In the genomic region with DNA sequence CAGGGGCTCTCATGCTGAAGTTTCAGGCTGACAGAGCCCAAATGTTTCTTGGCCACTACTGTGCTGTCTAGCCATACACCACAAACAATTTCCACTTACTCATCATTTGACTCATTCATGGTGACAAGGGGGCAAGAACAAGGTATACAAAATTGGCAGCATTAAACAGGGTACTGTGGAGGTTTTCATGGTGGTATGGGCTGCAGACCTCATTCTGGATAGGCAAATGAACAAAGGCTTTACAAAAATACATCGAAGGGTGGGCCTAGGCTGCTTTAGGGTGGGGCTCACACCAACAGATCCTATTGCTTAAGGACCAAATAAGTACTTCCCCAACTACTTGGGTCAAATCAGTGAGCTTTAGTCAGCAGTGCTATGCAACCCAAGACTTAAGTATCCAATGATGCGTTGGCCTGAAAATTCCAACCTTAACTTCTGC, we compare ENCODE assay signal across 8 cellular contexts. TPM values are rescaled to one million over a fixed set of nuclear protein-coding genes. Genes with fewer than 3 reads are reported as not detected.
DNase-seq lines count a peak whose midpoint lies in the region; ATAC-seq and TF ChIP-seq lines count a peak whose summit lies in the region.

No MANE protein-coding gene starts in this region.

- no peak overlapping the region for H3K27ac ChIP-seq in stomach
- H3K27ac ChIP-seq in uterus = no peak overlapping the region
- no peak overlapping the region for H3K27ac ChIP-seq in ascending aorta

- intact Hi-C loops in stomach (cut with DNase I; ENCODE audit: low total_unique reads) = no loop called here
- intact Hi-C loops in uterus (cut with DNase I; ENCODE audit: low total_unique reads) = no loop called here
- intact Hi-C loops in ascending aorta (cut with DNase I) = no loop called here

- peak; percentile 73 for ATAC-seq in GM21825 (IDR thresholded peaks at IDR 0.05; ENCODE audit: unreplicated experiment)

- no peaks in the 10 kb centered on the region for H3K27me3 ChIP-seq in stomach
- H3K27me3 ChIP-seq in uterus = no peaks in the 10 kb centered on the region
- H3K27me3 ChIP-seq in ascending aorta = no peaks in the 10 kb centered on the region

- TF ChIP-seq EP300 in stomach (IDR thresholded peaks at IDR 0.05) = no peak

- H3K4me3 ChIP-seq in stomach (no peak overlapping the region), uterus (no peak overlapping the region), ascending aorta (no peak overlapping the region)

- H3K4me1 ChIP-seq in stomach = peaks cover 22 to 93% (median 57%) of the 10 kb centered on the region in 4 donors
- H3K4me1 ChIP-seq in uterus = peaks cover under 1 to 8% of the 10 kb centered on the region in 2 donors
- H3K4me1 ChIP-seq in ascending aorta = peaks cover 5 to 40% of the 10 kb centered on the region in 2 donors

- 87 to 92% (median 89%) methylated on average over 2 of the region's 2 CpGs for WGBS in stomach, 5 donors

- H3K9me3 ChIP-seq in stomach = no peaks in the 10 kb centered on the region
- H3K9me3 ChIP-seq in uterus = no peaks in the 10 kb centered on the region
- no peaks in the 10 kb centered on the region for H3K9me3 ChIP-seq in ascending aorta

- in situ Hi-C loops in GM13977 (cut with MboI; ENCODE audit: low pct_unique_long_range_greater_than_20kb, low sequenced_read_pairs, unreplicated experiment) = no loop called here

- H3K36me3 ChIP-seq in stomach (peaks cover 0 to 24% (median 21%) of the 10 kb centered on the region in 4 donors), uterus (no peaks in the 10 kb centered on the region), ascending aorta (peaks cover 0 to 4% of the 10 kb centered on the region in 2 donors)

- DNase-seq in GM13977 (ENCODE audit: low spot score) (peak; percentile 41), OCI-M1 (lab: John Stamatoyannopoulos, UW) (peak; percentile 10), fibroblast of gingiva (ENCODE audit: low read depth) (peak; percentile 33), stomach (no peak), uterus (no peak), ascending aorta (ENCODE audit: low spot score in 2 of 2) (no peak), cerebellum (ENCODE audit: low spot score) (no peak)

- TF ChIP-seq POLR2A in stomach (IDR thresholded peaks at IDR 0.05) (no peak), uterus (IDR thresholded peaks at IDR 0.05) (no peak)

- TF ChIP-seq CTCF in GM13977 (IDR thresholded peaks at IDR 0.05; ENCODE audit: extremely low read depth, insufficient read depth, missing control alignments) (no peak), stomach (IDR thresholded peaks at IDR 0.05) (no peak), uterus (IDR thresholded peaks at IDR 0.05) (no peak), ascending aorta (IDR thresholded peaks at IDR 0.05) (no peak)

RNA-seq across cellular contexts. Expression of a gene that starts 53.0 kb away (rescaled TPM):
- total RNA-seq in stomach (10 to 100 TPM in 4 of 5 donors, 1 to 10 TPM in 1; 6.4 to 54.3 (median 40.6) TPM), uterus (10 to 100 TPM; 13.3 to 54.5 (median 44.3) TPM), ascending aorta (11.0 TPM), cerebellum (33.5 TPM)
- polyA plus RNA-seq in stomach = 1 to 10 TPM; 6.7 to 8.5 (median 7.6) TPM

Comparison
In these comparisons a context has a peak if more than half of its experiments do, and no peak if none do; other contexts are left out.
1. DNase-seq: peak in GM13977 (single experiment), OCI-M1 (single experiment) and fibroblast of gingiva (single experiment); none in stomach (single experiment), uterus (0 of 2), ascending aorta (0 of 2) and cerebellum (single experiment).